ENCODE assay signal across 1 cellular context in the genomic region with DNA sequence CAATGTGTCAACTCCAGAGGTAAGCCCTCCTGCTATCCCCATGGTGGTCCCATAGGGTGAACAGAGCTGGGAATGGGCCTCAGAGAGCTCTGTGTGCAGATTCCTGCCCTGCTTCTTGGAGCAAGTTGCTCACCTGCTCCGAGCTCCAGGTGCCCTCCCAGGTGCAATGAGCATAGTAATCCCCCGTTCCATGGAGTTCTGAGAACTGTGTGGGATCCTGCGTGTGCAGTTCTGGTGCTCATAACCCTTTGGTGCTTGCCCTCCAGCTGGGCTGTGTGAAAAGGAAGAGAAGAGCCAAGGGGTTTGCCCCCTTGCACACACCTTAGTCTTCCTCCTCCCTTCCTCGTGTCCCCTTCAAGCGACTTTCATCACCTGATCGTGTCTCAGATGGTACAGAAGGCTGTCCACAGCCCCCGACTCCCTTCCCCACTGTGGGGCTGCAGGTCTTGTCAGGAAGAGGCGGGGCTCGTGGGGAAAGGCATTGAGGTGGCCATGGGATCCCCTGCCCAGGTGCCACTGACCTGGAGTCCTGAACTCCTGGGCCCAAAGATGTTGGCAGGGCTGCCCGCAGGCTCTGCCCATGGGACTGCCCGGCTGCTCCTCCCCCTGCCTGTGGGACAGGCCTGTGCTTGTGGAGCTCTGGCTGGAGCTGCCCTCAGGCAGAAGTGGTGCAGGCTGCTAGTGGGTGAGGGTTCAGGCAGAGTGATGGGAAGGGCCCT.
TF ChIP-seq lines count a peak whose summit lies in the region.

No MANE protein-coding gene starts in this region.

TF ChIP-seq in K562, 482 proteins besides CTCF, POLR2A, EP300 and RAD21 (continued from another document):
- TF ChIP-seq HMGN3 (IDR thresholded peaks at IDR 0.05; ENCODE audit: borderline replicate concordance, extremely low read depth, insufficient read length, low read depth, low read length): no peak
- no peak for TF ChIP-seq TCF7L2 (IDR thresholded peaks at IDR 0.05; ENCODE audit: low read depth, low read length)
- no peak for TF ChIP-seq ZNF830 (CRISPR knock-in tag; IDR thresholded peaks at IDR 0.05)
- TF ChIP-seq, protein P1, sequence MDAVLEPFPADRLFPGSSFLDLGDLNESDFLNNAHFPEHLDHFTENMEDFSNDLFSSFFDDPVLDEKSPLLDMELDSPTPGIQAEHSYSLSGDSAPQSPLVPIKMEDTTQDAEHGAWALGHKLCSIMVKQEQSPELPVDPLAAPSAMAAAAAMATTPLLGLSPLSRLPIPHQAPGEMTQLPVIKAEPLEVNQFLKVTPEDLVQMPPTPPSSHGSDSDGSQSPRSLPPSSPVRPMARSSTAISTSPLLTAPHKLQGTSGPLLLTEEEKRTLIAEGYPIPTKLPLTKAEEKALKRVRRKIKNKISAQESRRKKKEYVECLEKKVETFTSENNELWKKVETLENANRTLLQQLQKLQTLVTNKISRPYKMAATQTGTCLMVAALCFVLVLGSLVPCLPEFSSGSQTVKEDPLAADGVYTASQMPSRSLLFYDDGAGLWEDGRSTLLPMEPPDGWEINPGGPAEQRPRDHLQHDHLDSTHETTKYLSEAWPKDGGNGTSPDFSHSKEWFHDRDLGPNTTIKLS (IDR thresholded peaks at IDR 0.05; ENCODE audit: borderline replicate concordance, low read depth): no peak
- TF ChIP-seq ESRRB (CRISPR knock-in tag; IDR thresholded peaks at IDR 0.05; ENCODE audit: borderline replicate concordance): no peak
- no peak for TF ChIP-seq ZBTB8A (IDR thresholded peaks at IDR 0.05; ENCODE audit: partially characterized antibody)
- TF ChIP-seq, protein P2, sequence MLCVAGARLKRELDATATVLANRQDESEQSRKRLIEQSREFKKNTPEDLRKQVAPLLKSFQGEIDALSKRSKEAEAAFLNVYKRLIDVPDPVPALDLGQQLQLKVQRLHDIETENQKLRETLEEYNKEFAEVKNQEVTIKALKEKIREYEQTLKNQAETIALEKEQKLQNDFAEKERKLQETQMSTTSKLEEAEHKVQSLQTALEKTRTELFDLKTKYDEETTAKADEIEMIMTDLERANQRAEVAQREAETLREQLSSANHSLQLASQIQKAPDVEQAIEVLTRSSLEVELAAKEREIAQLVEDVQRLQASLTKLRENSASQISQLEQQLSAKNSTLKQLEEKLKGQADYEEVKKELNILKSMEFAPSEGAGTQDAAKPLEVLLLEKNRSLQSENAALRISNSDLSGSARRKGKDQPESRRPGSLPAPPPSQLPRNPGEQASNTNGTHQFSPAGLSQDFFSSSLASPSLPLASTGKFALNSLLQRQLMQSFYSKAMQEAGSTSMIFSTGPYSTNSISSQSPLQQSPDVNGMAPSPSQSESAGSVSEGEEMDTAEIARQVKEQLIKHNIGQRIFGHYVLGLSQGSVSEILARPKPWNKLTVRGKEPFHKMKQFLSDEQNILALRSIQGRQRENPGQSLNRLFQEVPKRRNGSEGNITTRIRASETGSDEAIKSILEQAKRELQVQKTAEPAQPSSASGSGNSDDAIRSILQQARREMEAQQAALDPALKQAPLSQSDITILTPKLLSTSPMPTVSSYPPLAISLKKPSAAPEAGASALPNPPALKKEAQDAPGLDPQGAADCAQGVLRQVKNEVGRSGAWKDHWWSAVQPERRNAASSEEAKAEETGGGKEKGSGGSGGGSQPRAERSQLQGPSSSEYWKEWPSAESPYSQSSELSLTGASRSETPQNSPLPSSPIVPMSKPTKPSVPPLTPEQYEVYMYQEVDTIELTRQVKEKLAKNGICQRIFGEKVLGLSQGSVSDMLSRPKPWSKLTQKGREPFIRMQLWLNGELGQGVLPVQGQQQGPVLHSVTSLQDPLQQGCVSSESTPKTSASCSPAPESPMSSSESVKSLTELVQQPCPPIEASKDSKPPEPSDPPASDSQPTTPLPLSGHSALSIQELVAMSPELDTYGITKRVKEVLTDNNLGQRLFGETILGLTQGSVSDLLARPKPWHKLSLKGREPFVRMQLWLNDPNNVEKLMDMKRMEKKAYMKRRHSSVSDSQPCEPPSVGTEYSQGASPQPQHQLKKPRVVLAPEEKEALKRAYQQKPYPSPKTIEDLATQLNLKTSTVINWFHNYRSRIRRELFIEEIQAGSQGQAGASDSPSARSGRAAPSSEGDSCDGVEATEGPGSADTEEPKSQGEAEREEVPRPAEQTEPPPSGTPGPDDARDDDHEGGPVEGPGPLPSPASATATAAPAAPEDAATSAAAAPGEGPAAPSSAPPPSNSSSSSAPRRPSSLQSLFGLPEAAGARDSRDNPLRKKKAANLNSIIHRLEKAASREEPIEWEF (CRISPR knock-in tag; IDR thresholded peaks at IDR 0.05): no peak
- TF ChIP-seq NFATC3 (IDR thresholded peaks at IDR 0.05): no peak
- TF ChIP-seq PYGO2 (tag; IDR thresholded peaks at IDR 0.05): no peak
- TF ChIP-seq ZNF3 (CRISPR knock-in tag; IDR thresholded peaks at IDR 0.05): no peak
- TF ChIP-seq ZBTB17 (CRISPR knock-in tag; IDR thresholded peaks at IDR 0.05): no peak
- no peak for TF ChIP-seq STAG1 (CRISPR knock-in tag; IDR thresholded peaks at IDR 0.05; ENCODE audit: borderline replicate concordance)
- no peak for TF ChIP-seq ZNF699 (CRISPR knock-in tag; IDR thresholded peaks at IDR 0.05; ENCODE audit: insufficient replicate concordance)
